24 cellular contexts compared by ENCODE assay signal in genomic region chr7:11294218-11294617, GRCh38.
DNase-seq lines count a peak whose midpoint lies in the region; ATAC-seq and TF ChIP-seq lines count a peak whose summit lies in the region.
"Had no signal": no experiment of that assay in that cellular context is flagged by ENCODE, and none has a peak within 500 bp of the region (broad histone marks: within the 10 kb centered on the region; RNA-seq: fewer than 3 reads in every experiment).

No MANE protein-coding gene starts in this region.

- H3K27me3 Mint-ChIP-seq in GM23338 (ENCODE audit: insufficient read depth, low read depth, poor library complexity), result no peaks in the 10 kb centered on the region
- H3K27me3 Mint-ChIP-seq: B cell, IgD-negative memory B cell had no signal

- intact Hi-C loops in PC-3 (cut with micrococcal nuclease), result no loop called here

- H3K9me2 ChIP-seq in GM23338 (ENCODE audit: insufficient read depth) (no peaks in the 10 kb centered on the region), PC-3 (replicated peaks; ENCODE audit: low read length) (no peaks in the 10 kb centered on the region)

- H3K4me3 Mint-ChIP-seq in GM23338, result no peak overlapping the region
- H3K4me3 Mint-ChIP-seq: B cell; CD8-positive, alpha-beta T cell; IgD-negative memory B cell; T-cell had no signal

- H3K9me3 ChIP-seq in PC-3 (ENCODE audit: low read length), result no peaks in the 10 kb centered on the region
- H3K9me3 ChIP-seq: Caco-2 had no signal

- no peak overlapping the region for H3K9ac ChIP-seq in PC-3 (ENCODE audit: low read length)

- H4K20me1 ChIP-seq in GM23338 (replicated peaks; ENCODE audit: insufficient read depth) (no peaks in the 10 kb centered on the region), PC-3 (ENCODE audit: low read length) (no peaks in the 10 kb centered on the region)

- no TSS peak for BruUV-seq in PC-3 (replicated peaks; lab: Mats Ljungman, UMichigan)

- H3K4me3 ChIP-seq in GM23338, result no peak overlapping the region
- no peak overlapping the region for H3K4me3 ChIP-seq in PC-3 (ENCODE audit: low read length)

- H3F3A ChIP-seq in GM23338 (replicated peaks; ENCODE audit: low read depth) (no peaks in the 10 kb centered on the region), PC-3 (ENCODE audit: low read length, unreplicated experiment) (no peaks in the 10 kb centered on the region)

- no peak overlapping the region for H3K27ac Mint-ChIP-seq in GM23338
- H3K27ac Mint-ChIP-seq: B cell; CD8-positive, alpha-beta T cell; T-cell had no signal

- H3K27me3 ChIP-seq in GM23338 (ENCODE audit: insufficient read depth) (no peaks in the 10 kb centered on the region), PC-3 (ENCODE audit: low read length) (no peaks in the 10 kb centered on the region)

- H3K27ac ChIP-seq in GM23338 (ENCODE audit: low read depth) (no peak overlapping the region), PC-3 (ENCODE audit: low read length) (no peak overlapping the region)
- H3K27ac ChIP-seq: C4-2B, HL-60 had no signal

- CTCF ChIA-PET in PC-3 (lab: Charles Lee), result no interaction called here

- no peaks in the 10 kb centered on the region for H3K36me3 ChIP-seq in GM23338 (ENCODE audit: insufficient read depth)
- no peaks in the 10 kb centered on the region for H3K36me3 ChIP-seq in PC-3 (ENCODE audit: low read depth, low read length)

- peaks cover 16% of the 10 kb centered on the region for H3K4me1 Mint-ChIP-seq in GM23338
- H3K4me1 Mint-ChIP-seq: B cell, T-cell had no signal

- POLR2A ChIA-PET in PC-3 (lab: Charles Lee; ENCODE audit: unreplicated experiment), result no interaction called here

- H3K79me2 ChIP-seq in GM23338 (replicated peaks; ENCODE audit: insufficient read depth) (no peaks in the 10 kb centered on the region), PC-3 (ENCODE audit: low read length) (no peaks in the 10 kb centered on the region)

- H2AFZ ChIP-seq in GM23338 (0 out of 2 replicates have a peak overlapping the region, but pooled peaks have one; percentile 35), PC-3 (ENCODE audit: low read length) (no peak overlapping the region)

- ATAC-seq in GM18868 (IDR thresholded peaks at IDR 0.05; ENCODE audit: unreplicated experiment) (peak; percentile 49), GM23338 (no peak), PC-3 (no peak)
- ATAC-seq: CD8-positive, alpha-beta T cell; HCT116; T-cell had no signal

- H3K4me2 ChIP-seq in GM23338 (no peak overlapping the region), PC-3 (ENCODE audit: low read length) (peak overlapping the region; percentile 13; the same call in 1 of the 2 replicates)

- DNase-seq in GM23338 (ENCODE audit: low spot score) (peak; percentile 12), PC-3 (peak; percentile 46), foreskin melanocyte (peak; percentile 4), HCEC 1CT (no peak), NCI-H2227 treated with DMSO at 0.1 percent for 48 hours (lab: John Stamatoyannopoulos, UW) (no peak), T-helper 9 cell (no peak), OCI-M2 (lab: John Stamatoyannopoulos, UW; ENCODE audit: unreplicated experiment) (no peak)
- DNase-seq: Caco-2; CD8-positive, alpha-beta T cell; DMS79 treated with DMSO at 0.1 percent for 48 hours; Karpas-422; NCI-H1092 treated with DMSO at 0.1 percent for 48 hours; NCI-H1436; NCI-H187; NCI-H524; NCI-H748 treated with DMSO at 0.1 percent for 48 hours; RPMI8226; T-cell had no signal

- no peaks in the 10 kb centered on the region for H3K36me3 Mint-ChIP-seq in GM23338 (ENCODE audit: low read depth)
- H3K36me3 Mint-ChIP-seq: CD8-positive, alpha-beta T cell; IgD-negative memory B cell; T-cell had no signal

- H3K4me1 ChIP-seq in GM23338 (ENCODE audit: insufficient read depth) (peaks cover 9% of the 10 kb centered on the region), PC-3 (ENCODE audit: insufficient read depth, low read length) (no peaks in the 10 kb centered on the region)

- TF ChIP-seq CTCF in GM23338 (conservative IDR thresholded peaks at IDR 0.05; ENCODE audit: low read depth in 2 of 2), result no peak
- TF ChIP-seq CTCF in PC-3 (conservative IDR thresholded peaks at IDR 0.05; ENCODE audit: low read depth, low read length), result no peak

- no peaks in the 10 kb centered on the region for H3K9me3 Mint-ChIP-seq in GM23338
- H3K9me3 Mint-ChIP-seq: CD8-positive, alpha-beta T cell; IgD-negative memory B cell; T-cell had no signal

TF ChIP-seq in GM23338, 12 proteins besides CTCF, POLR2A, EP300 and RAD21 (continues in another document):
- TF ChIP-seq NANOG (IDR thresholded peaks at IDR 0.05; ENCODE audit: borderline replicate concordance) (no peak), STAT1 (IDR thresholded peaks at IDR 0.05; ENCODE audit: unreplicated experiment) (no peak)
- TF ChIP-seq, protein P1, sequence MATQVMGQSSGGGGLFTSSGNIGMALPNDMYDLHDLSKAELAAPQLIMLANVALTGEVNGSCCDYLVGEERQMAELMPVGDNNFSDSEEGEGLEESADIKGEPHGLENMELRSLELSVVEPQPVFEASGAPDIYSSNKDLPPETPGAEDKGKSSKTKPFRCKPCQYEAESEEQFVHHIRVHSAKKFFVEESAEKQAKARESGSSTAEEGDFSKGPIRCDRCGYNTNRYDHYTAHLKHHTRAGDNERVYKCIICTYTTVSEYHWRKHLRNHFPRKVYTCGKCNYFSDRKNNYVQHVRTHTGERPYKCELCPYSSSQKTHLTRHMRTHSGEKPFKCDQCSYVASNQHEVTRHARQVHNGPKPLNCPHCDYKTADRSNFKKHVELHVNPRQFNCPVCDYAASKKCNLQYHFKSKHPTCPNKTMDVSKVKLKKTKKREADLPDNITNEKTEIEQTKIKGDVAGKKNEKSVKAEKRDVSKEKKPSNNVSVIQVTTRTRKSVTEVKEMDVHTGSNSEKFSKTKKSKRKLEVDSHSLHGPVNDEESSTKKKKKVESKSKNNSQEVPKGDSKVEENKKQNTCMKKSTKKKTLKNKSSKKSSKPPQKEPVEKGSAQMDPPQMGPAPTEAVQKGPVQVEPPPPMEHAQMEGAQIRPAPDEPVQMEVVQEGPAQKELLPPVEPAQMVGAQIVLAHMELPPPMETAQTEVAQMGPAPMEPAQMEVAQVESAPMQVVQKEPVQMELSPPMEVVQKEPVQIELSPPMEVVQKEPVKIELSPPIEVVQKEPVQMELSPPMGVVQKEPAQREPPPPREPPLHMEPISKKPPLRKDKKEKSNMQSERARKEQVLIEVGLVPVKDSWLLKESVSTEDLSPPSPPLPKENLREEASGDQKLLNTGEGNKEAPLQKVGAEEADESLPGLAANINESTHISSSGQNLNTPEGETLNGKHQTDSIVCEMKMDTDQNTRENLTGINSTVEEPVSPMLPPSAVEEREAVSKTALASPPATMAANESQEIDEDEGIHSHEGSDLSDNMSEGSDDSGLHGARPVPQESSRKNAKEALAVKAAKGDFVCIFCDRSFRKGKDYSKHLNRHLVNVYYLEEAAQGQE (IDR thresholded peaks at IDR 0.05; ENCODE audit: unreplicated experiment), result no peak

Comparison
In these comparisons a context has a peak if more than half of its experiments do, and no peak if none do; other contexts are left out.
1. DNase-seq: peak in GM23338 (single experiment), PC-3 (single experiment) and foreskin melanocyte (single experiment); none in HCEC 1CT (single experiment), NCI-H2227 treated with DMSO at 0.1 percent for 48 hours (single experiment), T-helper 9 cell (single experiment) and OCI-M2 (single experiment).